30 cellular contexts compared by ENCODE assay signal in genomic region chrX:127879585-127879984, GRCh38.
"Had no signal": no experiment of that assay in that cellular context is flagged by ENCODE, and none has a peak within 500 bp of the region (broad histone marks: within the 10 kb centered on the region; RNA-seq: fewer than 3 reads in every experiment).

No MANE protein-coding gene starts in this region.

- H3K4me3 ChIP-seq: adrenal gland, ascending aorta, esophagus squamous epithelium, mucosa of descending colon, sigmoid colon, suprapubic skin, tibial artery, upper lobe of right lung had no signal

- H3K27ac ChIP-seq: adrenal gland, ascending aorta, brain microvascular endothelial cell, epithelial cell of prostate, esophagus squamous epithelium, sigmoid colon, suprapubic skin, tibial artery, upper lobe of right lung, WERI-Rb-1 had no signal

- H3K36me3 Mint-ChIP-seq: activated naive CD8-positive, alpha-beta T cell treated with anti-CD3 and anti-CD28 coated beads for 36 hours had no signal

- H3K4me1 ChIP-seq: adrenal gland, ascending aorta, esophagus squamous epithelium, sigmoid colon, suprapubic skin, tibial artery, upper lobe of right lung had no signal

- H3K27me3 ChIP-seq: adrenal gland, ascending aorta, brain microvascular endothelial cell, esophagus squamous epithelium, sigmoid colon, suprapubic skin, tibial artery, upper lobe of right lung had no signal

- H3K9me3 ChIP-seq: adrenal gland, ascending aorta, esophagus squamous epithelium, sigmoid colon, suprapubic skin, tibial artery, upper lobe of right lung had no signal

- H3K27ac Mint-ChIP-seq: activated naive CD4-positive, alpha-beta T cell treated with anti-CD3 and anti-CD28 coated beads for 36 hours; activated naive CD8-positive, alpha-beta T cell treated with anti-CD3 and anti-CD28 coated beads for 36 hours; activated T-helper 1 cell treated with anti-CD3 and anti-CD28 coated beads, Interleukin-12 subunit alpha, Interleukin-12 subunit beta, Interleukin-2, Interleukin-4 antibody, amounts not matched to agents 30 ng/mL and 10 ng/mL and 1 ng/mL, durations not matched to agents 14 hours and 24 hours and 36 hours; endodermal cell; T-helper 17 cell had no signal

- H3K4me3 Mint-ChIP-seq: activated naive CD4-positive, alpha-beta T cell treated with anti-CD3 and anti-CD28 coated beads for 36 hours; activated naive CD8-positive, alpha-beta T cell treated with anti-CD3 and anti-CD28 coated beads for 36 hours; activated T-helper 1 cell treated with anti-CD3 and anti-CD28 coated beads, Interleukin-12 subunit alpha, Interleukin-12 subunit beta, Interleukin-2, Interleukin-4 antibody, amounts not matched to agents 30 ng/mL and 10 ng/mL and 1 ng/mL, durations not matched to agents 14 hours and 24 hours and 36 hours; endodermal cell; nephron; T-helper 17 cell had no signal

- H3K4me1 Mint-ChIP-seq: activated naive CD8-positive, alpha-beta T cell treated with anti-CD3 and anti-CD28 coated beads for 36 hours; endodermal cell; T-helper 17 cell had no signal

- H3K9me3 Mint-ChIP-seq: activated naive CD4-positive, alpha-beta T cell treated with anti-CD3 and anti-CD28 coated beads for 36 hours; activated naive CD8-positive, alpha-beta T cell treated with anti-CD3 and anti-CD28 coated beads for 36 hours; activated T-helper 1 cell treated with anti-CD3 and anti-CD28 coated beads, Interleukin-12 subunit alpha, Interleukin-12 subunit beta, Interleukin-2, Interleukin-4 antibody, amounts not matched to agents 30 ng/mL and 10 ng/mL and 1 ng/mL, durations not matched to agents 14 hours and 24 hours and 36 hours had no signal

- H3K27me3 Mint-ChIP-seq: activated naive CD8-positive, alpha-beta T cell treated with anti-CD3 and anti-CD28 coated beads for 36 hours; T-helper 17 cell had no signal

- ATAC-seq: activated CD4-positive, CD25-positive, alpha-beta regulatory T cell treated with anti-CD3 and anti-CD28 coated beads, Interleukin-2, amount 50 U/mL, for 24 hours; left ventricle myocardium superior; mucosa of descending colon; T-helper 17 cell; upper lobe of right lung had no signal

- DNase-seq: activated CD4-positive, alpha-beta T cell treated with anti-CD3 and anti-CD28 coated beads for 48 hours; activated CD4-positive, alpha-beta T cell treated with anti-CD3 and anti-CD28 coated beads, Interleukin-2, amount 50 U/mL, for 48 hours; activated CD8-positive, alpha-beta memory T cell treated with anti-CD3 and anti-CD28 coated beads, Interleukin-2, amount 50 U/mL, for 4 hours; activated effector memory CD4-positive, alpha-beta T cell treated with anti-CD3 and anti-CD28 coated beads, Interleukin-2, amount 50 U/mL, for 16 hours; activated naive CD4-positive, alpha-beta T cell treated with anti-CD3 and anti-CD28 coated beads for 36 hours; activated naive CD8-positive, alpha-beta T cell treated with anti-CD3 and anti-CD28 coated beads for 36 hours; activated T-cell treated with anti-CD3 and anti-CD28 coated beads, Interleukin-2, amount 50 U/mL, for 1 hour; adrenal gland; brain microvascular endothelial cell; central memory CD4-positive, alpha-beta T cell; endodermal cell; esophagus squamous epithelium; glutamatergic neuron; islet precursor cell; left ventricle myocardium superior; mucosa of descending colon; retina; sigmoid colon; stimulated activated naive CD4-positive, alpha-beta T cell; T-helper 17 cell; T1000; tibial artery; upper lobe of right lung; WERI-Rb-1 had no signal

- H3K36me3 ChIP-seq: adrenal gland, ascending aorta, brain microvascular endothelial cell, esophagus squamous epithelium, sigmoid colon, suprapubic skin, tibial artery, upper lobe of right lung, WERI-Rb-1 had no signal
